10 cellular contexts compared by ENCODE assay signal in genomic region chr2:37287966-37288365, GRCh38. TPM values are rescaled to one million over a fixed set of nuclear protein-coding genes. Genes with fewer than 3 reads are reported as not detected.
DNase-seq lines count a peak whose midpoint lies in the region; ATAC-seq, FAIRE-seq and TF ChIP-seq lines count a peak whose summit lies in the region.
"Had no signal": no experiment of that assay in that cellular context is flagged by ENCODE, and none has a peak within 500 bp of the region (broad histone marks: within the 10 kb centered on the region; RNA-seq: fewer than 3 reads in every experiment).

No MANE protein-coding gene starts in this region.

- POLR2A ChIA-PET in A549 (lab: Yijun Ruan, JAX): no interaction called here

- peak; percentile 79 to 89 for ATAC-seq in A549
- ATAC-seq in GM19351 (IDR thresholded peaks at IDR 0.05; ENCODE audit: unreplicated experiment): no peak

- peak; percentile 7 for FAIRE-seq in A549 (lab: Jason Lieb, UNC)

- no peak overlapping the region for H3K4me3 Mint-ChIP-seq in activated T-helper 1 cell treated with anti-CD3 and anti-CD28 coated beads, Interleukin-12 subunit alpha, Interleukin-12 subunit beta, Interleukin-2, Interleukin-4 antibody, amounts not matched to agents 30 ng/mL and 10 ng/mL and 1 ng/mL, durations not matched to agents 14 hours and 24 hours and 36 hours

- H3K36me3 Mint-ChIP-seq in activated T-helper 1 cell treated with anti-CD3 and anti-CD28 coated beads, Interleukin-12 subunit alpha, Interleukin-12 subunit beta, Interleukin-2, Interleukin-4 antibody, amounts not matched to agents 30 ng/mL and 10 ng/mL and 1 ng/mL, durations not matched to agents 14 hours and 24 hours and 36 hours (ENCODE audit: low read depth): peaks cover 15% of the 10 kb centered on the region

- H3K4me1 ChIP-seq in A549: peaks cover 9% of the 10 kb centered on the region; the same call in 2 of the 3 replicates

- H3K27ac ChIP-seq in A549: no peak overlapping the region

- intact Hi-C loops in activated T-helper 1 cell treated with anti-CD3 and anti-CD28 coated beads, Interleukin-12 subunit alpha, Interleukin-12 subunit beta, Interleukin-2, Interleukin-4 antibody, amounts not matched to agents 30 ng/mL and 10 ng/mL and 1 ng/mL, durations not matched to agents 14 hours and 24 hours and 36 hours (cut with micrococcal nuclease): loop anchor here (2.0 to 5.0 kb wide), 3 partner anchors 34 to 589 kb away; partner anchors contain the start of gene PRKD3

- no peak overlapping the region for H3K27ac Mint-ChIP-seq in activated T-helper 1 cell treated with anti-CD3 and anti-CD28 coated beads, Interleukin-12 subunit alpha, Interleukin-12 subunit beta, Interleukin-2, Interleukin-4 antibody, amounts not matched to agents 30 ng/mL and 10 ng/mL and 1 ng/mL, durations not matched to agents 14 hours and 24 hours and 36 hours

- H3K27me3 Mint-ChIP-seq in activated T-helper 1 cell treated with anti-CD3 and anti-CD28 coated beads, Interleukin-12 subunit alpha, Interleukin-12 subunit beta, Interleukin-2, Interleukin-4 antibody, amounts not matched to agents 30 ng/mL and 10 ng/mL and 1 ng/mL, durations not matched to agents 14 hours and 24 hours and 36 hours (ENCODE audit: insufficient read depth): no peaks in the 10 kb centered on the region

- H3K9me3 Mint-ChIP-seq in activated T-helper 1 cell treated with anti-CD3 and anti-CD28 coated beads, Interleukin-12 subunit alpha, Interleukin-12 subunit beta, Interleukin-2, Interleukin-4 antibody, amounts not matched to agents 30 ng/mL and 10 ng/mL and 1 ng/mL, durations not matched to agents 14 hours and 24 hours and 36 hours: no peaks in the 10 kb centered on the region

- WGBS in A549 (ENCODE audit: missing lambda C conversion rate): 95% methylated on average over 2 of the region's 2 CpGs

- H3K4me3 ChIP-seq in A549: no peak overlapping the region

- peak; percentile 42 for TF ChIP-seq CTCF in A549 (IDR thresholded peaks at IDR 0.05)

- CTCF ChIA-PET in A549 (lab: Yijun Ruan, JAX): interaction anchor here (0.6 to 1.8 kb wide), 4 partner anchors 16 to 588 kb away, joined by 3 to 7 read pairs (median 4); no protein-coding TSS in a partner anchor

- no peak for TF ChIP-seq POLR2A in A549 (IDR thresholded peaks at IDR 0.05; ENCODE audit: low read length)

- peak; percentile 56 to 66 for TF ChIP-seq RAD21 in A549 (conservative IDR thresholded peaks at IDR 0.05 in 1 of 2, IDR thresholded peaks at IDR 0.05 in 1 of 2)

- no peak overlapping the region for H3K4me2 ChIP-seq in A549

- H3K9me3 ChIP-seq in A549: no peaks in the 10 kb centered on the region

- DNase-seq in A549 (ENCODE audit: low read depth in 1 of 2, low spot score in 1 of 2) (peak; percentile 19 to 40), ELR (ENCODE audit: low read depth) (peak; percentile 22), NCI-H460 (ENCODE audit: extremely low read depth, low read depth) (peak; percentile 21), dermis microvascular lymphatic vessel endothelial cell (ENCODE audit: low read depth in 2 of 2) (peak; percentile 1 to 7), foreskin melanocyte (no peak)
- DNase-seq in activated T-helper 1 cell treated with anti-CD3 and anti-CD28 coated beads, Interleukin-12 subunit alpha, Interleukin-12 subunit beta, Interleukin-2, Interleukin-4 antibody, amounts not matched to agents 30 ng/mL and 10 ng/mL and 1 ng/mL, durations not matched to agents 14 hours and 24 hours and 36 hours (ENCODE audit: low spot score): no peak
- DNase-seq in activated CD8-positive, alpha-beta memory T cell treated with anti-CD3 and anti-CD28 coated beads, Interleukin-2, amount 50 U/mL, for 4 hours: no peak
- DNase-seq: effector memory CD4-positive, alpha-beta T cell; NCI-H1694 treated with DMSO at 0.1 percent for 48 hours had no signal

- no peak for TF ChIP-seq EP300 in A549 (IDR thresholded peaks at IDR 0.05)

- H3K4me1 Mint-ChIP-seq in activated T-helper 1 cell treated with anti-CD3 and anti-CD28 coated beads, Interleukin-12 subunit alpha, Interleukin-12 subunit beta, Interleukin-2, Interleukin-4 antibody, amounts not matched to agents 30 ng/mL and 10 ng/mL and 1 ng/mL, durations not matched to agents 14 hours and 24 hours and 36 hours (ENCODE audit: low read depth): no peaks in the 10 kb centered on the region

TF ChIP-seq in A549, 52 proteins besides CTCF, POLR2A, EP300 and RAD21:
- TF ChIP-seq JUNB (IDR thresholded peaks at IDR 0.05) (no peak), CEBPB (IDR thresholded peaks at IDR 0.05) (0 out of 4 replicates have a peak, but pooled peaks of 1 of the 2 experiments have one; percentile 14)

RNA-seq across cellular contexts. Expression of gene PRKD3, which starts 36.7 kb away (rescaled TPM):
- polyA plus RNA-seq in A549 (2011; rRNA removed): 26.9 and 28.9 TPM in 2 replicates
- 5.2 and 6.6 TPM in 2 replicates for polyA plus RNA-seq in A549 (2012; cell fraction: cytosol; rRNA removed)
- 3.6 and 5.1 TPM in 2 replicates for polyA plus RNA-seq in A549 (2012; cell fraction: nucleus; rRNA removed)
- polyA plus RNA-seq in A549 (2017; fragmentation: RNase III; extraction: RNeasy Plus Mini Kit Qiagen cat#74134 plus additional on column Dnase treatment): 16.1 to 18.2 TPM (median 16.6 TPM) in 3 replicates
- 19.1 and 22.3 TPM in 2 replicates for polyA minus RNA-seq in A549 (2011; rRNA and poly(A)+ RNA removed)
- total RNA-seq in NCI-H460 (2014; rRNA removed; shearing (Covaris generic)): 54.8 and 56.1 TPM in 2 replicates
- polyA plus RNA-seq in NCI-H460 (2014; cell fraction: nucleus; rRNA removed): 58.5 and 99.5 TPM in 2 replicates
- 47.8 and 55.9 TPM in 2 replicates for total RNA-seq in dermis microvascular lymphatic vessel endothelial cell
- total RNA-seq in activated T-helper 1 cell treated with anti-CD3 and anti-CD28 coated beads, Interleukin-12 subunit alpha, Interleukin-12 subunit beta, Interleukin-2, Interleukin-4 antibody, amounts not matched to agents 30 ng/mL and 10 ng/mL and 1 ng/mL, durations not matched to agents 14 hours and 24 hours and 36 hours: 23.9 and 24.3 TPM in 2 replicates

RNA-seq across cellular contexts. Expression of gene QPCT, which starts 56.5 kb away (rescaled TPM):
- polyA plus RNA-seq in A549 (2011; rRNA removed) (42.7 and 68.7 TPM in 2 replicates), A549 (2017; fragmentation: RNase III; extraction: RNeasy Plus Mini Kit Qiagen cat#74134 plus additional on column Dnase treatment) (16.6 to 20.0 TPM (median 18.7 TPM) in 3 replicates)
- polyA plus RNA-seq in A549 (2012; cell fraction: cytosol; rRNA removed): 6.6 and 9.2 TPM in 2 replicates
- 6.0 and 7.1 TPM in 2 replicates for polyA plus RNA-seq in A549 (2012; cell fraction: nucleus; rRNA removed)
- polyA minus RNA-seq in A549 (2011; rRNA and poly(A)+ RNA removed): 42.8 and 63.3 TPM in 2 replicates
- total RNA-seq in NCI-H460 (2014; rRNA removed; shearing (Covaris generic)): 311 and 322 TPM in 2 replicates
- 250 and 254 TPM in 2 replicates for polyA plus RNA-seq in NCI-H460 (2014; cell fraction: nucleus; rRNA removed)
- total RNA-seq in dermis microvascular lymphatic vessel endothelial cell: 3.9 and 4.2 TPM in 2 replicates
- 1.6 and 3.8 TPM in 2 replicates for total RNA-seq in activated T-helper 1 cell treated with anti-CD3 and anti-CD28 coated beads, Interleukin-12 subunit alpha, Interleukin-12 subunit beta, Interleukin-2, Interleukin-4 antibody, amounts not matched to agents 30 ng/mL and 10 ng/mL and 1 ng/mL, durations not matched to agents 14 hours and 24 hours and 36 hours

RNA-seq across cellular contexts. Expression of gene NDUFAF7, which starts 56.5 kb away (rescaled TPM):
- 40.2 and 48.0 TPM in 2 replicates for polyA plus RNA-seq in A549 (2011; rRNA removed)
- 17.1 and 18.6 TPM in 2 replicates for polyA plus RNA-seq in A549 (2012; cell fraction: cytosol; rRNA removed)
- polyA plus RNA-seq in A549 (2012; cell fraction: nucleus; rRNA removed): 21.7 and 31.2 TPM in 2 replicates
- 28.8 to 29.3 TPM (median 29.0 TPM) in 3 replicates for polyA plus RNA-seq in A549 (2017; fragmentation: RNase III; extraction: RNeasy Plus Mini Kit Qiagen cat#74134 plus additional on column Dnase treatment)
- polyA minus RNA-seq in A549 (2011; rRNA and poly(A)+ RNA removed): 19.2 and 21.3 TPM in 2 replicates
- 16.6 and 21.0 TPM in 2 replicates for total RNA-seq in NCI-H460 (2014; rRNA removed; shearing (Covaris generic))
- 67.0 and 69.9 TPM in 2 replicates for polyA plus RNA-seq in NCI-H460 (2014; cell fraction: nucleus; rRNA removed)
- 9.2 and 10.1 TPM in 2 replicates for total RNA-seq in dermis microvascular lymphatic vessel endothelial cell
- 23.0 and 27.1 TPM in 2 replicates for total RNA-seq in activated T-helper 1 cell treated with anti-CD3 and anti-CD28 coated beads, Interleukin-12 subunit alpha, Interleukin-12 subunit beta, Interleukin-2, Interleukin-4 antibody, amounts not matched to agents 30 ng/mL and 10 ng/mL and 1 ng/mL, durations not matched to agents 14 hours and 24 hours and 36 hours

RNA-seq across cellular contexts. Expression of gene CEBPZ, which starts 56.6 kb away (rescaled TPM):
- polyA plus RNA-seq in A549 (2011; rRNA removed) (44.1 and 70.9 TPM in 2 replicates), A549 (2017; fragmentation: RNase III; extraction: RNeasy Plus Mini Kit Qiagen cat#74134 plus additional on column Dnase treatment) (71.5 to 74.0 TPM (median 72.7 TPM) in 3 replicates)
- polyA plus RNA-seq in A549 (2012; cell fraction: cytosol; rRNA removed): 9.2 and 13.1 TPM in 2 replicates
- polyA plus RNA-seq in A549 (2012; cell fraction: nucleus; rRNA removed): 4.9 and 6.8 TPM in 2 replicates
- 19.5 and 22.3 TPM in 2 replicates for polyA minus RNA-seq in A549 (2011; rRNA and poly(A)+ RNA removed)
- 68.6 and 70.5 TPM in 2 replicates for total RNA-seq in NCI-H460 (2014; rRNA removed; shearing (Covaris generic))
- polyA plus RNA-seq in NCI-H460 (2014; cell fraction: nucleus; rRNA removed): 35.1 and 75.7 TPM in 2 replicates
- total RNA-seq in dermis microvascular lymphatic vessel endothelial cell: 28.8 and 31.5 TPM in 2 replicates
- 75.4 and 79.2 TPM in 2 replicates for total RNA-seq in activated T-helper 1 cell treated with anti-CD3 and anti-CD28 coated beads, Interleukin-12 subunit alpha, Interleukin-12 subunit beta, Interleukin-2, Interleukin-4 antibody, amounts not matched to agents 30 ng/mL and 10 ng/mL and 1 ng/mL, durations not matched to agents 14 hours and 24 hours and 36 hours

Comparison
In these comparisons a context has a peak if more than half of its experiments do, and no peak if none do; other contexts are left out.
1. DNase-seq: peak in A549 (2 of 2), ELR (single experiment), NCI-H460 (single experiment) and dermis microvascular lymphatic vessel endothelial cell (2 of 2); none in foreskin melanocyte (single experiment), activated T-helper 1 cell treated with anti-CD3 and anti-CD28 coated beads, Interleukin-12 subunit alpha, Interleukin-12 subunit beta, Interleukin-2, Interleukin-4 antibody, amounts not matched to agents 30 ng/mL and 10 ng/mL and 1 ng/mL, durations not matched to agents 14 hours and 24 hours and 36 hours (single experiment) and activated CD8-positive, alpha-beta memory T cell treated with anti-CD3 and anti-CD28 coated beads, Interleukin-2, amount 50 U/mL, for 4 hours (single experiment).
2. RNA of gene QPCT, which starts 56.5 kb away (total RNA-seq): 311 to 322 TPM in NCI-H460; 3.9 to 4.2 TPM in dermis microvascular lymphatic vessel endothelial cell and 1.6 to 3.8 TPM in activated T-helper 1 cell treated with anti-CD3 and anti-CD28 coated beads, Interleukin-12 subunit alpha, Interleukin-12 subunit beta, Interleukin-2, Interleukin-4 antibody, amounts not matched to agents 30 ng/mL and 10 ng/mL and 1 ng/mL, durations not matched to agents 14 hours and 24 hours and 36 hours; every median in the first group is over 10 times any median in the second.